In genomic region chr12:1474567-1475153, GRCh38 we compare ENCODE assay signal across 11 cellular contexts.
DNase-seq lines count a peak whose midpoint lies in the region; ATAC-seq lines count a peak whose summit lies in the region.
"Had no signal": no experiment of that assay in that cellular context is flagged by ENCODE, and none has a peak within 500 bp of the region (broad histone marks: within the 10 kb centered on the region; RNA-seq: fewer than 3 reads in every experiment).

No MANE protein-coding gene starts in this region.

- DNase-seq in COLO829 (ENCODE audit: low spot score) (peak; percentile 67), NCI-H1092 (lab: John Stamatoyannopoulos, UW) (peak; percentile 85), ecto neural progenitor cell (ENCODE audit: low spot score) (peak; percentile 52), NCI-H187 treated with DMSO at 0.1 percent for 48 hours (lab: John Stamatoyannopoulos, UW) (no peak)
- DNase-seq in NK-92 treated with Interleukin-12 subunit alpha and Interleukin-12 subunit beta, amount 100 ng/mL, for 24 hours (lab: John Stamatoyannopoulos, UW) = no peak
- DNase-seq: amygdala, nucleus accumbens had no signal

- peaks cover 43% of the 10 kb centered on the region for H3K4me1 ChIP-seq in mesodermal cell (ENCODE audit: control insufficient read depth, insufficient read depth, low read length, poor library complexity, severe bottlenecking)

- peaks cover 4% of the 10 kb centered on the region for H3K36me3 ChIP-seq in mesodermal cell (ENCODE audit: control insufficient read depth, insufficient read depth, low read length)

- 49 to 63% methylated on average over 4 to 8 of the region's 10 CpGs for WGBS in mesodermal cell (ENCODE audit: insufficient coverage in 2 of 2), 2 experiments

- ATAC-seq in HG03025 (IDR thresholded peaks at IDR 0.05; ENCODE audit: low FRiP score, unreplicated experiment) (no peak), GM21381 (IDR thresholded peaks at IDR 0.05; ENCODE audit: unreplicated experiment) (no peak)

- no peaks in the 10 kb centered on the region for H3K9me3 ChIP-seq in mesodermal cell (ENCODE audit: control insufficient read depth, low read length)

- H3K27ac ChIP-seq in mesodermal cell (ENCODE audit: low read depth, low read length, severe bottlenecking) = peak overlapping the region; percentile 90
- H3K27ac ChIP-seq: SK-N-MC had no signal

- no peak overlapping the region for H3K4me3 ChIP-seq in mesodermal cell (ENCODE audit: extremely low read depth, insufficient read depth, low read length, poor library complexity, severe bottlenecking)
- H3K4me3 ChIP-seq: SK-N-MC had no signal

Comparison
In these comparisons a context has a peak if more than half of its experiments do, and no peak if none do; other contexts are left out.
1. DNase-seq: peak in COLO829 (single experiment), NCI-H1092 (single experiment) and ecto neural progenitor cell (single experiment); none in NCI-H187 treated with DMSO at 0.1 percent for 48 hours (single experiment) and NK-92 treated with Interleukin-12 subunit alpha and Interleukin-12 subunit beta, amount 100 ng/mL, for 24 hours (single experiment).